In genomic region chr11:105582497-105582896, GRCh38 we compare ENCODE assay signal across 21 cellular contexts. TPM values are rescaled to one million over a fixed set of nuclear protein-coding genes. Genes with fewer than 3 reads are reported as not detected.
A peak's percentile ranks its signal among the peaks of the same experiment; 100 is the strongest.
DNase-seq lines count a peak whose midpoint lies in the region; ATAC-seq and TF ChIP-seq lines count a peak whose summit lies in the region.
"Had no signal": no experiment of that assay in that cellular context is flagged by ENCODE, and none has a peak within 500 bp of the region (broad histone marks: within the 10 kb centered on the region; RNA-seq: fewer than 3 reads in every experiment).

No MANE protein-coding gene starts in this region.

- no peak overlapping the region for H3K27ac Mint-ChIP-seq in natural killer cell treated with Interleukin-12 subunit alpha and Interleukin-12 subunit beta and Interleukin-15 and Interleukin-18, amount 100 ng/mL, for 72 hours
- H3K27ac Mint-ChIP-seq: CD4-positive, CD25-positive, alpha-beta regulatory T cell; GM23338 had no signal

- no peaks in the 10 kb centered on the region for H3K36me3 Mint-ChIP-seq in natural killer cell treated with Interleukin-12 subunit alpha and Interleukin-12 subunit beta and Interleukin-15 and Interleukin-18, amount 100 ng/mL, for 72 hours
- H3K36me3 Mint-ChIP-seq: CD4-positive, CD25-positive, alpha-beta regulatory T cell had no signal

- TF ChIP-seq CTCF in PC-3 (conservative IDR thresholded peaks at IDR 0.05; ENCODE audit: low read depth, low read length) = no peak
- TF ChIP-seq CTCF in choroid plexus epithelial cell (conservative IDR thresholded peaks at IDR 0.05; ENCODE audit: low read depth, low read length) = no peak

- H3K9me3 Mint-ChIP-seq in natural killer cell treated with Interleukin-12 subunit alpha and Interleukin-12 subunit beta and Interleukin-15 and Interleukin-18, amount 100 ng/mL, for 72 hours = peaks cover 7% of the 10 kb centered on the region
- H3K9me3 Mint-ChIP-seq: GM23338 had no signal

- BruUV-seq in PC-3 (replicated peaks; lab: Mats Ljungman, UMichigan) = no TSS peak

- H3K9me3 ChIP-seq in PC-3 (ENCODE audit: low read length) = no peaks in the 10 kb centered on the region
- H3K9me3 ChIP-seq: Caco-2 had no signal

- H3K9me2 ChIP-seq in PC-3 (replicated peaks; ENCODE audit: low read length) = no peaks in the 10 kb centered on the region

- H3K9ac ChIP-seq in PC-3 (ENCODE audit: low read length) = no peak overlapping the region

- DNase-seq in H4 (ENCODE audit: low spot score) (peak; percentile 66), PC-3 (peak; percentile 65), choroid plexus epithelial cell (ENCODE audit: low read depth) (peak; percentile 22), cerebellar cortex (ENCODE audit: low spot score) (no peak), NCI-H2227 (lab: John Stamatoyannopoulos, UW; ENCODE audit: unreplicated experiment) (no peak)
- DNase-seq in natural killer cell treated with Interleukin-12 subunit alpha and Interleukin-12 subunit beta and Interleukin-15 and Interleukin-18, amount 100 ng/mL, for 72 hours (ENCODE audit: low spot score) = no peak
- DNase-seq: ACHN; AML-193; Caco-2; CD4-positive, CD25-positive, alpha-beta regulatory T cell; KG1; MM.1S; NCI-H1092 treated with DMSO at 0.1 percent for 48 hours; NCI-H1694 treated with DMSO at 0.1 percent for 48 hours; NCI-H526 treated with DMSO at 0.1 percent for 48 hours; SHP77 treated with DMSO at 0.1 percent for 48 hours had no signal

- ATAC-seq in PC-3 (peak; percentile 47), HG03565 (IDR thresholded peaks at IDR 0.05; ENCODE audit: unreplicated experiment) (no peak)
- ATAC-seq in natural killer cell treated with Interleukin-12 subunit alpha and Interleukin-12 subunit beta and Interleukin-15 and Interleukin-18, amount 100 ng/mL, for 72 hours = no peak
- ATAC-seq: GM23338, SK-N-SH treated with all-trans-retinoic acid at 6 μM for 48 hours had no signal

- H2AFZ ChIP-seq in PC-3 (ENCODE audit: low read length) = no peak overlapping the region
- H2AFZ ChIP-seq: GM23338 had no signal

- H3K79me2 ChIP-seq in PC-3 (ENCODE audit: low read length) = no peaks in the 10 kb centered on the region

- H3K4me3 Mint-ChIP-seq in natural killer cell treated with Interleukin-12 subunit alpha and Interleukin-12 subunit beta and Interleukin-15 and Interleukin-18, amount 100 ng/mL, for 72 hours = no peak overlapping the region
- H3K4me3 Mint-ChIP-seq: CD4-positive, CD25-positive, alpha-beta regulatory T cell; GM23338 had no signal

- no peaks in the 10 kb centered on the region for H3K4me1 Mint-ChIP-seq in natural killer cell treated with Interleukin-12 subunit alpha and Interleukin-12 subunit beta and Interleukin-15 and Interleukin-18, amount 100 ng/mL, for 72 hours (ENCODE audit: low read depth in 2 of 2)
- H3K4me1 Mint-ChIP-seq: CD4-positive, CD25-positive, alpha-beta regulatory T cell; GM23338 had no signal

- no peaks in the 10 kb centered on the region for H4K20me1 ChIP-seq in PC-3 (ENCODE audit: low read length)

- intact Hi-C loops in PC-3 (cut with micrococcal nuclease) = no loop called here

- H3K4me2 ChIP-seq in PC-3 (ENCODE audit: low read length) = no peak overlapping the region
- H3K4me2 ChIP-seq: GM23338 had no signal

- H3K4me3 ChIP-seq in PC-3 (ENCODE audit: low read length) (no peak overlapping the region), choroid plexus epithelial cell (ENCODE audit: low read depth, low read length) (no peak overlapping the region)
- H3K4me3 ChIP-seq: GM23338 had no signal

- H3K27me3 ChIP-seq in PC-3 (ENCODE audit: low read length) = no peaks in the 10 kb centered on the region

- POLR2A ChIA-PET in PC-3 (lab: Charles Lee; ENCODE audit: unreplicated experiment) = interaction anchor here (0.6 kb wide), 1 partner anchor 302 kb away, joined by 5 read pairs; no protein-coding TSS in a partner anchor

- H3F3A ChIP-seq in PC-3 (ENCODE audit: low read length, unreplicated experiment) = no peaks in the 10 kb centered on the region

- H3K36me3 ChIP-seq in PC-3 (ENCODE audit: low read depth, low read length) = no peaks in the 10 kb centered on the region

- no peaks in the 10 kb centered on the region for H3K27me3 Mint-ChIP-seq in natural killer cell treated with Interleukin-12 subunit alpha and Interleukin-12 subunit beta and Interleukin-15 and Interleukin-18, amount 100 ng/mL, for 72 hours
- H3K27me3 Mint-ChIP-seq: CD4-positive, CD25-positive, alpha-beta regulatory T cell had no signal

- H3K4me1 ChIP-seq in PC-3 (ENCODE audit: insufficient read depth, low read length) = peaks cover 21% of the 10 kb centered on the region
- H3K4me1 ChIP-seq: Caco-2 had no signal

- CTCF ChIA-PET in PC-3 (lab: Charles Lee) = no interaction called here

- no peak overlapping the region for H3K27ac ChIP-seq in PC-3 (ENCODE audit: low read length)

RNA-seq across cellular contexts. Expression of gene GRIA4, which starts 27.4 kb away (rescaled TPM):
- total RNA-seq in H4 (2014; rRNA removed; shearing (Covaris generic)) = 1.0 and 24.9 TPM in 2 replicates
- total RNA-seq in PC-3 (2014; rRNA removed) = not detected in 2 replicates
- total RNA-seq in natural killer cell treated with Interleukin-12 subunit alpha and Interleukin-12 subunit beta and Interleukin-15 and Interleukin-18, amount 100 ng/mL, for 72 hours = not detected
- total RNA-seq: Caco-2; CD4-positive, CD25-positive, alpha-beta regulatory T cell; G401; RPMI7951 had no signal

Comparison
In these comparisons a context has a peak if more than half of its experiments do, and no peak if none do; other contexts are left out.
1. DNase-seq: peak in H4 (single experiment), PC-3 (single experiment) and choroid plexus epithelial cell (single experiment); none in cerebellar cortex (single experiment), natural killer cell treated with Interleukin-12 subunit alpha and Interleukin-12 subunit beta and Interleukin-15 and Interleukin-18, amount 100 ng/mL, for 72 hours (single experiment) and NCI-H2227 (single experiment).